5 cellular contexts compared by ENCODE assay signal in the genomic region with DNA sequence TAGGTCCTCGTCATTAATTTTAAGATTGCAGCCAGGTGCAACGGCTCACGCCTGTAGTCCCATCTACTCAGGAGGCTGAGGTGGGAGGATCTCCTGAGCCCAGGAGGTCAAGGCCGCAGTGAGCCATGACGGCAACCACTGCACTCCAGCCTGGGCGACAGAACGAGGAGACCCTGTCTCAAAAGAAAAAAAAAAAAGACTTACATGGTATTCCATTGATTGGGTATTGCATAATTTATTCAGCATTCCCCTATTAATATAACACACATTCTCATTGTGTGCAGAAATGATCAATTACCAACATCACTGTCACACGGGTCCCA.
"Had no signal": no experiment of that assay in that cellular context is flagged by ENCODE, and none has a peak within 500 bp of the region (broad histone marks: within the 10 kb centered on the region; RNA-seq: fewer than 3 reads in every experiment).

No MANE protein-coding gene starts in this region.

- H3K4me1 ChIP-seq: HAP-1 had no signal

- DNase-seq: H7, HFFc6, KG1 had no signal

- H3K4me3 ChIP-seq: GM23338, HAP-1 had no signal

- H2AFZ ChIP-seq: GM23338 had no signal

- H3K9me3 ChIP-seq: HAP-1 had no signal

- H3K36me3 ChIP-seq: HAP-1 had no signal
